ENCODE assay signal across 18 cellular contexts in the genomic region with DNA sequence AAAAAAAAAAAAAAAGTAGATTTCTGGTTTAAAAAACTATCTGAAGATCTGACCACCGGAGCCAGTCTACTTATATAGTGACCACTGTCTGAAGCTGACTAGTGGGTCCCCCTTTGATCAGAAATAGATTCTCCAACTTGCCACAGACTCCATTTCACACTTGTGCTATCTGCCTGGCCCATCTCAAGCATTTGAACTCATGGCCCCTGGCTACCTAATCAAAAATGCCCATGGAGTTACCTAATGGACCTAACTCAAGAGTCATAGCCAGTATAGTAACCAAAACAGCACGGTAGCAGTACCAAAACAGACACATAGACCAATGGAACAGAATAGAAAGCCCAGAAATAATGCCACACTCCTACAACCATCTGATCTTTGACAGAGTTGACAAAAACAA. TPM values are rescaled to one million over a fixed set of nuclear protein-coding genes. Genes with fewer than 3 reads are reported as not detected.
DNase-seq lines count a peak whose midpoint lies in the region; ATAC-seq and TF ChIP-seq lines count a peak whose summit lies in the region.
"Had no signal": no experiment of that assay in that cellular context is flagged by ENCODE, and none has a peak within 500 bp of the region (broad histone marks: within the 10 kb centered on the region; RNA-seq: fewer than 3 reads in every experiment).

No MANE protein-coding gene starts in this region.

- peaks cover 26% of the 10 kb centered on the region for H3K4me1 ChIP-seq in RWPE2 (ENCODE audit: insufficient read depth, poor library complexity, severe bottlenecking)
- H3K4me1 ChIP-seq in mesenchymal stem cell (ENCODE audit: control insufficient read depth, insufficient read depth, low read depth, low read length), result peaks cover 2% of the 10 kb centered on the region

- no peak overlapping the region for H3K4me2 ChIP-seq in mesenchymal stem cell (ENCODE audit: low read length, poor library complexity, severe bottlenecking)

- H2BK5ac ChIP-seq in mesenchymal stem cell (ENCODE audit: low read depth, low read length, poor library complexity, severe bottlenecking), result peak overlapping the region; percentile 5

- H2BK120ac ChIP-seq in mesenchymal stem cell (ENCODE audit: low read depth, low read length), result no peak overlapping the region

- peaks cover 14% of the 10 kb centered on the region for H3K4me1 Mint-ChIP-seq in activated T-cell treated with anti-CD3 and anti-CD28 coated beads, Interleukin-2, amount 50 U/mL, for 24 hours (ENCODE audit: low read depth)

- WGBS in mesenchymal stem cell, result 90% methylated on average over 2 of the region's 2 CpGs

- H3K23ac ChIP-seq in mesenchymal stem cell (ENCODE audit: low read length in 2 of 2), result no peak overlapping the region

- H3K18ac ChIP-seq in mesenchymal stem cell (ENCODE audit: low read depth in 1 of 2, low read length in 2 of 2), result no peak overlapping the region

- peaks cover 5% of the 10 kb centered on the region for H3K27me3 Mint-ChIP-seq in activated T-cell treated with anti-CD3 and anti-CD28 coated beads, Interleukin-2, amount 50 U/mL, for 24 hours

- H3K27ac ChIP-seq in KOPT-K1 (ENCODE audit: low read depth, low read length, poor library complexity, severe bottlenecking), result peak overlapping the region; percentile 15
- H3K27ac ChIP-seq in RWPE2 (ENCODE audit: poor library complexity, severe bottlenecking), result peak overlapping the region; percentile 68
- no peak overlapping the region for H3K27ac ChIP-seq in mesenchymal stem cell (ENCODE audit: low read length, poor library complexity, severe bottlenecking)
- H3K27ac ChIP-seq: HL-60 had no signal

- no peak overlapping the region for H2AK5ac ChIP-seq in mesenchymal stem cell (ENCODE audit: low read length, severe bottlenecking)

- H2AFZ ChIP-seq in mesenchymal stem cell (ENCODE audit: low read depth, low read length), result no peak overlapping the region

- H3K36me3 ChIP-seq in KOPT-K1 (ENCODE audit: insufficient read depth, low read length), result no peaks in the 10 kb centered on the region
- no peaks in the 10 kb centered on the region for H3K36me3 ChIP-seq in RWPE2 (ENCODE audit: low read depth)
- no peaks in the 10 kb centered on the region for H3K36me3 ChIP-seq in mesenchymal stem cell (ENCODE audit: control insufficient read depth in 1 of 2, insufficient read depth in 2 of 2, low read depth in 1 of 2, low read length in 2 of 2)

- TF ChIP-seq CTCF in RWPE2 (IDR thresholded peaks at IDR 0.05; ENCODE audit: poor library complexity, severe bottlenecking), result no peak
- TF ChIP-seq CTCF in foreskin fibroblast (IDR thresholded peaks at IDR 0.05; ENCODE audit: low read depth, low read length), result no peak

- H3K27me3 ChIP-seq in RWPE2 (ENCODE audit: insufficient read depth, poor library complexity, severe bottlenecking) (no peaks in the 10 kb centered on the region), mesenchymal stem cell (ENCODE audit: control insufficient read depth in 1 of 2, insufficient read depth in 1 of 2, low read length in 2 of 2) (peaks cover 36 to 38% of the 10 kb centered on the region in 2 experiments)

- ATAC-seq in RWPE2 (ENCODE audit: low read depth) (no peak), HG03460 (IDR thresholded peaks at IDR 0.05; ENCODE audit: unreplicated experiment) (no peak)

- H2BK15ac ChIP-seq in mesenchymal stem cell (ENCODE audit: low read depth, poor library complexity, severe bottlenecking), result no peak overlapping the region

- H3K9ac ChIP-seq in mesenchymal stem cell (ENCODE audit: low read length), result no peak overlapping the region

- H3K4me3 Mint-ChIP-seq in activated T-cell treated with anti-CD3 and anti-CD28 coated beads, Interleukin-2, amount 50 U/mL, for 24 hours, result no peak overlapping the region
- H3K4me3 Mint-ChIP-seq: CD4-positive, alpha-beta memory T cell had no signal

- no peaks in the 10 kb centered on the region for H3K9me3 Mint-ChIP-seq in activated T-cell treated with anti-CD3 and anti-CD28 coated beads, Interleukin-2, amount 50 U/mL, for 24 hours
- H3K9me3 Mint-ChIP-seq: CD4-positive, alpha-beta memory T cell had no signal

- H3K14ac ChIP-seq in mesenchymal stem cell (ENCODE audit: low read length in 2 of 2), result no peak overlapping the region

- no peak overlapping the region for H4K8ac ChIP-seq in mesenchymal stem cell (ENCODE audit: low read length)

- H3K9me3 ChIP-seq in KOPT-K1 (ENCODE audit: insufficient read depth, low read length, poor library complexity, severe bottlenecking) (peaks cover 4% of the 10 kb centered on the region), RWPE2 (ENCODE audit: severe bottlenecking) (no peaks in the 10 kb centered on the region), mesenchymal stem cell (ENCODE audit: control insufficient read depth, low read length) (no peaks in the 10 kb centered on the region)

- no peak overlapping the region for H4K91ac ChIP-seq in mesenchymal stem cell (ENCODE audit: low read length)

- H2BK12ac ChIP-seq in mesenchymal stem cell (ENCODE audit: low read length in 2 of 2), result no peak overlapping the region

- no peaks in the 10 kb centered on the region for H3K79me1 ChIP-seq in mesenchymal stem cell (replicated peaks; ENCODE audit: low read length, poor library complexity, severe bottlenecking)

- H3K27ac Mint-ChIP-seq in activated T-cell treated with anti-CD3 and anti-CD28 coated beads, Interleukin-2, amount 50 U/mL, for 24 hours, result no peak overlapping the region
- H3K27ac Mint-ChIP-seq: CD4-positive, alpha-beta memory T cell; HFFc6 had no signal

- DNase-seq in Daoy (ENCODE audit: low read depth), result peak; percentile 15
- DNase-seq in RWPE2 (ENCODE audit: low spot score), result no peak
- DNase-seq in mesenchymal stem cell, result no peak
- no peak for DNase-seq in nucleus accumbens (lab: John Stamatoyannopoulos, UW)
- no peak for DNase-seq in foreskin fibroblast
- DNase-seq in activated T-cell treated with anti-CD3 and anti-CD28 coated beads, Interleukin-2, amount 50 U/mL, for 24 hours, result no peak
- DNase-seq: GDM1, GOT3, NCI-H146, NCI-H2081, NCI-H510A, NCI-H774, SHP77 had no signal

- H3K36me3 Mint-ChIP-seq in activated T-cell treated with anti-CD3 and anti-CD28 coated beads, Interleukin-2, amount 50 U/mL, for 24 hours (ENCODE audit: low read depth), result no peaks in the 10 kb centered on the region
- H3K36me3 Mint-ChIP-seq: CD4-positive, alpha-beta memory T cell had no signal

- no peak overlapping the region for H3K4ac ChIP-seq in mesenchymal stem cell (ENCODE audit: low read depth in 1 of 2, low read length in 2 of 2)

- no peak overlapping the region for H3K4me3 ChIP-seq in RWPE2 (ENCODE audit: severe bottlenecking)
- no peak overlapping the region for H3K4me3 ChIP-seq in mesenchymal stem cell (ENCODE audit: insufficient read depth in 1 of 2, low read depth in 1 of 2, low read length in 2 of 2)
- no peak overlapping the region for H3K4me3 ChIP-seq in foreskin fibroblast (ENCODE audit: low read depth in 1 of 2, low read length in 2 of 2)

RNA-seq across cellular contexts. Expression of a gene that starts 17.0 kb away (rescaled TPM):
- 132 and 169 TPM in 2 replicates for total RNA-seq in Daoy (2014; rRNA removed; shearing (Covaris generic))
- polyA plus RNA-seq in mesenchymal stem cell (2013, experiment 1 of 2), result 12.1 TPM
- polyA plus RNA-seq in mesenchymal stem cell (2013, experiment 2 of 2), result 12.3 TPM
